Comparison of ENCODE assay signal across 2 cellular contexts in the genomic region with DNA sequence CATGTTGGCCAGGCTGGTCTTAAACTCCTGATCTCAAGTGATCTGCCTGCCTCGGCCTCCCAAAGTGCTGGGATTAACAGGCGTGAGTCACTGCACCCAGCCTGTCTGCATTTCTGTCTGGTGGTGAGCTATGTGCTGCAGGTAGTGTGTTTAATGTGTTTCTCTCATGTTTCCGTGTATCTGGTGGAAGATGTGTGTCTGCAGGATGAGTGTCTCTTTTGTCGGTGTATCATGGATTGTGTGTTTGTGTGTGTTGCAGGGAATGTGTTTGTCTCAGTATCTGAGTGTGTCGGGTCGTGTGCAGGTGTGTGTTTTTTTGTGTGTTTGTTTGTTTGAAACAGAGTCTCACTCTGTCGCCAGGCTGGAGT.
TF ChIP-seq lines count a peak whose summit lies in the region.

No MANE protein-coding gene starts in this region.

TF ChIP-seq in SK-N-SH, 30 proteins besides CTCF, POLR2A, EP300 and RAD21 (continued from another document):
- no peak for TF ChIP-seq PBX3 (IDR thresholded peaks at IDR 0.05)
- no peak for TF ChIP-seq YY1 (IDR thresholded peaks at IDR 0.05; ENCODE audit: low read depth)
- no peak for TF ChIP-seq MAX (IDR thresholded peaks at IDR 0.05; ENCODE audit: low read depth)
- no peak for TF ChIP-seq TAF1 (IDR thresholded peaks at IDR 0.05; ENCODE audit: borderline replicate concordance, low read depth, low read length)
- no peak for TF ChIP-seq NFIC (IDR thresholded peaks at IDR 0.05; ENCODE audit: borderline replicate concordance)
- no peak for TF ChIP-seq RXRA (IDR thresholded peaks at IDR 0.05; ENCODE audit: borderline replicate concordance, low read depth)
- no peak for TF ChIP-seq SMC3 (IDR thresholded peaks at IDR 0.05; ENCODE audit: low read depth, low read length)
- no peak for TF ChIP-seq POLR2AphosphoS5 (IDR thresholded peaks at IDR 0.05; ENCODE audit: low read depth, low read length)
- TF ChIP-seq USF2 (IDR thresholded peaks at IDR 0.05; ENCODE audit: borderline replicate concordance, low read depth, low read length): no peak
- TF ChIP-seq CHD2 (IDR thresholded peaks at IDR 0.05; ENCODE audit: low read length, partially characterized antibody): no peak
- TF ChIP-seq GATA2 (CRISPR knock-in tag; IDR thresholded peaks at IDR 0.05): no peak
- TF ChIP-seq SIN3A (IDR thresholded peaks at IDR 0.05; ENCODE audit: borderline replicate concordance, low read depth, low read length): no peak
- no peak for TF ChIP-seq GABPA (IDR thresholded peaks at IDR 0.05; ENCODE audit: low read depth)
- no peak for TF ChIP-seq RCOR1 (IDR thresholded peaks at IDR 0.05; ENCODE audit: low read length)
- TF ChIP-seq, protein P1, sequence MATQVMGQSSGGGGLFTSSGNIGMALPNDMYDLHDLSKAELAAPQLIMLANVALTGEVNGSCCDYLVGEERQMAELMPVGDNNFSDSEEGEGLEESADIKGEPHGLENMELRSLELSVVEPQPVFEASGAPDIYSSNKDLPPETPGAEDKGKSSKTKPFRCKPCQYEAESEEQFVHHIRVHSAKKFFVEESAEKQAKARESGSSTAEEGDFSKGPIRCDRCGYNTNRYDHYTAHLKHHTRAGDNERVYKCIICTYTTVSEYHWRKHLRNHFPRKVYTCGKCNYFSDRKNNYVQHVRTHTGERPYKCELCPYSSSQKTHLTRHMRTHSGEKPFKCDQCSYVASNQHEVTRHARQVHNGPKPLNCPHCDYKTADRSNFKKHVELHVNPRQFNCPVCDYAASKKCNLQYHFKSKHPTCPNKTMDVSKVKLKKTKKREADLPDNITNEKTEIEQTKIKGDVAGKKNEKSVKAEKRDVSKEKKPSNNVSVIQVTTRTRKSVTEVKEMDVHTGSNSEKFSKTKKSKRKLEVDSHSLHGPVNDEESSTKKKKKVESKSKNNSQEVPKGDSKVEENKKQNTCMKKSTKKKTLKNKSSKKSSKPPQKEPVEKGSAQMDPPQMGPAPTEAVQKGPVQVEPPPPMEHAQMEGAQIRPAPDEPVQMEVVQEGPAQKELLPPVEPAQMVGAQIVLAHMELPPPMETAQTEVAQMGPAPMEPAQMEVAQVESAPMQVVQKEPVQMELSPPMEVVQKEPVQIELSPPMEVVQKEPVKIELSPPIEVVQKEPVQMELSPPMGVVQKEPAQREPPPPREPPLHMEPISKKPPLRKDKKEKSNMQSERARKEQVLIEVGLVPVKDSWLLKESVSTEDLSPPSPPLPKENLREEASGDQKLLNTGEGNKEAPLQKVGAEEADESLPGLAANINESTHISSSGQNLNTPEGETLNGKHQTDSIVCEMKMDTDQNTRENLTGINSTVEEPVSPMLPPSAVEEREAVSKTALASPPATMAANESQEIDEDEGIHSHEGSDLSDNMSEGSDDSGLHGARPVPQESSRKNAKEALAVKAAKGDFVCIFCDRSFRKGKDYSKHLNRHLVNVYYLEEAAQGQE (IDR thresholded peaks at IDR 0.05; ENCODE audit: low read depth, low read length): no peak
- TF ChIP-seq, protein P2, sequence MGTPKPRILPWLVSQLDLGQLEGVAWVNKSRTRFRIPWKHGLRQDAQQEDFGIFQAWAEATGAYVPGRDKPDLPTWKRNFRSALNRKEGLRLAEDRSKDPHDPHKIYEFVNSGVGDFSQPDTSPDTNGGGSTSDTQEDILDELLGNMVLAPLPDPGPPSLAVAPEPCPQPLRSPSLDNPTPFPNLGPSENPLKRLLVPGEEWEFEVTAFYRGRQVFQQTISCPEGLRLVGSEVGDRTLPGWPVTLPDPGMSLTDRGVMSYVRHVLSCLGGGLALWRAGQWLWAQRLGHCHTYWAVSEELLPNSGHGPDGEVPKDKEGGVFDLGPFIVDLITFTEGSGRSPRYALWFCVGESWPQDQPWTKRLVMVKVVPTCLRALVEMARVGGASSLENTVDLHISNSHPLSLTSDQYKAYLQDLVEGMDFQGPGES (IDR thresholded peaks at IDR 0.05; ENCODE audit: low read depth, low read length): no peak
- TF ChIP-seq MXI1 (IDR thresholded peaks at IDR 0.05; ENCODE audit: low read depth, low read length): no peak
TF ChIP-seq in SK-N-SH: peak in this region for 0.

TF ChIP-seq in SK-N-SH treated with all-trans-retinoic acid at 6 μM for 48 hours, 23 proteins besides CTCF, POLR2A, EP300 and RAD21 (continued from another document):
- TF ChIP-seq PATZ1 (CRISPR knock-in tag; IDR thresholded peaks at IDR 0.05; ENCODE audit: borderline replicate concordance) (no peak), ZFP30 (CRISPR knock-in tag; IDR thresholded peaks at IDR 0.05) (no peak), TOX (CRISPR knock-in tag; IDR thresholded peaks at IDR 0.05; ENCODE audit: borderline replicate concordance) (no peak), ZNF8 (CRISPR knock-in tag; IDR thresholded peaks at IDR 0.05) (no peak), SNAI2 (CRISPR knock-in tag; IDR thresholded peaks at IDR 0.05) (no peak)
- TF ChIP-seq, protein P3, sequence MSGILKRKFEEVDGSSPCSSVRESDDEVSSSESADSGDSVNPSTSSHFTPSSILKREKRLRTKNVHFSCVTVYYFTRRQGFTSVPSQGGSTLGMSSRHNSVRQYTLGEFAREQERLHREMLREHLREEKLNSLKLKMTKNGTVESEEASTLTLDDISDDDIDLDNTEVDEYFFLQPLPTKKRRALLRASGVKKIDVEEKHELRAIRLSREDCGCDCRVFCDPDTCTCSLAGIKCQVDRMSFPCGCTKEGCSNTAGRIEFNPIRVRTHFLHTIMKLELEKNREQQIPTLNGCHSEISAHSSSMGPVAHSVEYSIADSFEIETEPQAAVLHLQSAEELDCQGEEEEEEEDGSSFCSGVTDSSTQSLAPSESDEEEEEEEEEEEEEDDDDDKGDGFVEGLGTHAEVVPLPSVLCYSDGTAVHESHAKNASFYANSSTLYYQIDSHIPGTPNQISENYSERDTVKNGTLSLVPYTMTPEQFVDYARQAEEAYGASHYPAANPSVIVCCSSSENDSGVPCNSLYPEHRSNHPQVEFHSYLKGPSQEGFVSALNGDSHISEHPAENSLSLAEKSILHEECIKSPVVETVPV (CRISPR knock-in tag; IDR thresholded peaks at IDR 0.05): no peak
TF ChIP-seq in SK-N-SH treated with all-trans-retinoic acid at 6 μM for 48 hours: peak in this region for 0.
